1 cellular context compared by ENCODE assay signal in the genomic region with DNA sequence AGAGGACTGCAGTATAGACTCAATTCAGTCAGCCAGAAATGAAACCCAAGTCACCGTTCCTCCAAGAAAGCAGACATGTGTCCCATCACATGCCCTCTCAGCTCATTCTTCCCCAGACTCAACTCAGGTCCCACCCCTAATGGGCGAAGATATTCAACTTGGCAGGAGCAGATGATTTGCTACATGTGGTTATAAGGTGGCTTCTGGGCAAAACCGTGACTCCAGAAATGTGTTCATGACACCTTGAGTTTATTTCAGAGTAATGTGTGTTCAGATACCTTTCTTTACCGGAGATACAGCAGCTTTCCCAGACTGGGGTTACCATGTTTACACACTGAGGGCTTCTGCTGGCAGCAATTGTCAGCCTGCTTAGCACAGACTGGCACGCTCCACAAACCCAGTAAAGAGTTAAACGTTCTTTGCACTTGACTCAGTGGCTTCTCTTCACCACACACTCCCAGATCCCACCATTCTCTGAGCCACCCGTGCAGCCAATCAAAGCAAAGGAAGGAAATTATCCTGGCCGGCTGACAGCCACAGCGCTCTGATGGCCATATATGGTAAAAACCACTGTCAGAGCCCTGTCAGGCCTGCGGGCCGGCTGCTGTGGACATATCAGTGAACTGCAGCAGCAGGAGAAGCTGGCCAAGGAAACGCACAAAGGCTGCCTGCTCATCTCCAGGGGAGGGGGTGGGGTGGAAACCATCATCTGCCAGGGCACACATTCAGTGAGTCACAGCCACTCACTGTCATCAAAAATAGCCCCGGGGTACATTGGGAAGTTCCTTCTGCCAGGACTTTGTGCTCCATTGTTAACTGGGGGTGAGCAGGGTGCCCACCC.
A peak's percentile ranks its signal among the peaks of the same experiment; 100 is the strongest.
TF ChIP-seq lines count a peak whose summit lies in the region.

No MANE protein-coding gene starts in this region.

TF ChIP-seq in IMR-90, 13 proteins besides CTCF, POLR2A, EP300 and RAD21 (continued from another document):
- TF ChIP-seq FOS (IDR thresholded peaks at IDR 0.05; ENCODE audit: low read depth, low read length) (peak; percentile 84), CEBPB (IDR thresholded peaks at IDR 0.05; ENCODE audit: low read depth, low read length) (no peak), CHD1 (IDR thresholded peaks at IDR 0.05; ENCODE audit: low read depth, low read length) (peak; percentile 94; the same call in 1 of the 2 replicates)
